23 cellular contexts compared by ENCODE assay signal in the genomic region with DNA sequence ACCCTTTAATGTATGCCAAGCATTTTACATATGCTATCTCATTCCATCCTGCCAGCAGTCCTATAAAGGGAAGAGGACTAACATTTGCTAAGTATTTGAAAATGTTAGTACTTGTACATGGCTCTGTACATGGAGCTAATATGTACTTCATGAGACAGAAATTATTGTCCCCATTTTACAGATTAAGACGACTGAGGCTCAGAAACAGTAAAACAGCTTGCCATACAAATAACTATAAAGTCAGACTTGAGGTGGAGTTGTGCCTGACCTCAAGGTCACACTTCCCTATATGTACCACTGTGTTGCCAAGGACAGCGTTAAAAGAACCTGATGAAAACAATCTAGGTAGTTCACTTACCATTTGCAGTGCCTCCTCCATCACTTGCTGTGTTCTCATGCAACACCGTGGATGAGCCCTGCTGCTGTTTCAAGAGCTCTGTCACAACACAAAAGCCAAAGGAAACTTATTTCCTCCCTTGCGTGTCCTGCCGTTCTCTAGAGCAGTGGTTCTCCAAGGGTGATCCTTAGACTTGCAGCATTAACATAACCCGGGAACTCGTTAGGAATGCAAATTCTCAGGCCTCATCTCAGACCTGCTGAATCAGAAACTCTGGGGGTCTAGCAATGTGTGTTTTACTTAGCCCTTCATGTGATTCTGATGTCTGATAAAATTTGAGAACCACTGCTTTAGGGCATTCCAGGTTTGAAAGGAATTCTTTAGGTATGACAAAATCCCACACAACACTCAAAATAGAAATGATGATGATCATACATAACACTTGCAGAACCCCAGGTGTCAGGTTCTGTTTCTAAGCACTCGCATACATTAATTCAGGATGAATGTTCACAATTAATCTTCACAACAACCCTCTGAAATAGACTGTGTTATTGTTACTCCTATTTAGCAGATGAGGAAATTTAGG. TPM values are rescaled to one million over a fixed set of nuclear protein-coding genes. Genes with fewer than 3 reads are reported as not detected.
DNase-seq lines count a peak whose midpoint lies in the region; ATAC-seq and TF ChIP-seq lines count a peak whose summit lies in the region.
"Had no signal": no experiment of that assay in that cellular context is flagged by ENCODE, and none has a peak within 500 bp of the region (broad histone marks: within the 10 kb centered on the region; RNA-seq: fewer than 3 reads in every experiment).

No MANE protein-coding gene starts in this region.

- dilution Hi-C loops in IMR-90 (cut with HindIII; ENCODE audit: low sequenced_read_pairs, unreplicated experiment), result no loop called here

- H3K9ac ChIP-seq in IMR-90 (ENCODE audit: low read depth, low read length), result no peak overlapping the region
- no peak overlapping the region for H3K9ac ChIP-seq in trophoblast cell (ENCODE audit: low read length)
- H3K9ac ChIP-seq: SK-N-SH had no signal

- TF ChIP-seq RAD21 in IMR-90 (IDR thresholded peaks at IDR 0.05; ENCODE audit: low read length), result no peak

- H2BK120ac ChIP-seq in IMR-90 (ENCODE audit: low read depth, low read length) (no peak overlapping the region), trophoblast cell (ENCODE audit: insufficient read depth, low read length, poor library complexity) (no peak overlapping the region)

- CTCF ChIA-PET in IMR-90 (lab: Yijun Ruan, JAX), result no interaction called here

- ATAC-seq in IMR-90 (ENCODE audit: low read depth) (no peak), GM19328 (IDR thresholded peaks at IDR 0.05; ENCODE audit: unreplicated experiment) (no peak)
- ATAC-seq: A549; activated naive CD4-positive, alpha-beta T cell treated with anti-CD3 and anti-CD28 coated beads, Interleukin-2, amount 50 U/mL, for 72 hours; activated T-cell treated with anti-CD3 and anti-CD28 coated beads, Interleukin-2, amount 50 U/mL, for 72 hours; natural killer cell treated with Interleukin-12 subunit alpha and Interleukin-12 subunit beta and Interleukin-15 and Interleukin-18, amount 100 ng/mL, for 72 hours; Panc1; stimulated activated naive CD8-positive, alpha-beta T cell treated with anti-CD3 and anti-CD28 coated beads, Interleukin-15, amount 100 ng/mL, for 72 hours had no signal

- no TSS peak for BruUV-seq in IMR-90 (replicated peaks; lab: Mats Ljungman, UMichigan)

- H2AK9ac ChIP-seq in IMR-90 (replicated peaks; ENCODE audit: low read depth, low read length, poor library complexity), result peak overlapping the region; percentile 13

- WGBS in IMR-90 (ENCODE audit: extremely low coverage in 2 of 2, insufficient read length in 1 of 2), 2 experiments, result 17% methylated on average over 1 of the region's 8 CpGs; no CpG with 5 or more reads in 1 of the 2 experiments
- WGBS in trophoblast cell (ENCODE audit: extremely low coverage, insufficient coverage, insufficient read length), result no CpG with 5 or more reads among the region's 8 CpGs

- no peak overlapping the region for H3K4ac ChIP-seq in IMR-90 (ENCODE audit: low read depth, low read length)
- H3K4ac ChIP-seq in trophoblast cell (ENCODE audit: low read depth, low read length), result no peak overlapping the region

- POLR2A ChIA-PET in IMR-90 (lab: Charles Lee; ENCODE audit: unreplicated experiment), result no interaction called here

- H4K91ac ChIP-seq in IMR-90 (ENCODE audit: insufficient read depth, low read depth, low read length), result no peak overlapping the region
- no peak overlapping the region for H4K91ac ChIP-seq in trophoblast cell (ENCODE audit: low read depth, low read length)

- no peak overlapping the region for H4K8ac ChIP-seq in IMR-90 (ENCODE audit: low read depth in 2 of 2, low read length in 2 of 2)
- no peak overlapping the region for H4K8ac ChIP-seq in trophoblast cell (ENCODE audit: low read depth, low read length)

- H3K23ac ChIP-seq in IMR-90 (ENCODE audit: low read depth, low read length) (no peak overlapping the region), trophoblast cell (ENCODE audit: low read length) (no peak overlapping the region)

- no peaks in the 10 kb centered on the region for H3K79me2 ChIP-seq in trophoblast cell (ENCODE audit: control insufficient read depth, insufficient read depth, low read length, poor library complexity)

- H3K4me3 ChIP-seq in IMR-90 (ENCODE audit: insufficient read depth, low read depth, low read length) (no peak overlapping the region), trophoblast cell (ENCODE audit: low read depth, low read length) (no peak overlapping the region)
- H3K4me3 ChIP-seq: A549 had no signal

- H2BK12ac ChIP-seq in trophoblast cell (ENCODE audit: low read length), result no peak overlapping the region

- H3K14ac ChIP-seq in IMR-90 (replicated peaks; ENCODE audit: low read depth, low read length) (no peak overlapping the region), trophoblast cell (ENCODE audit: low read length) (no peak overlapping the region)

- H3K79me1 ChIP-seq in IMR-90 (ENCODE audit: low read depth in 1 of 2, low read length in 2 of 2) (no peaks in the 10 kb centered on the region), trophoblast cell (ENCODE audit: low read length) (no peaks in the 10 kb centered on the region)

- intact Hi-C loops in IMR-90 (cut with micrococcal nuclease), result no loop called here

- H2AK5ac ChIP-seq in IMR-90 (ENCODE audit: low read depth, low read length) (no peak overlapping the region), trophoblast cell (ENCODE audit: low read length) (no peak overlapping the region)

- H3K4me1 ChIP-seq in IMR-90 (ENCODE audit: control insufficient read depth, insufficient read depth, low read length) (no peaks in the 10 kb centered on the region), trophoblast cell (ENCODE audit: control insufficient read depth in 1 of 2, insufficient read depth in 2 of 2, low read length in 2 of 2) (peaks cover 0 to 5% of the 10 kb centered on the region in 2 experiments)
- H3K4me1 ChIP-seq: A549 had no signal

- H3K27me3 ChIP-seq in IMR-90 (ENCODE audit: control insufficient read depth, insufficient read depth, low read length) (peaks cover 13% of the 10 kb centered on the region), trophoblast cell (ENCODE audit: insufficient read depth, low read length) (no peaks in the 10 kb centered on the region)

- H3K18ac ChIP-seq in IMR-90 (ENCODE audit: low read depth, low read length) (no peak overlapping the region), trophoblast cell (ENCODE audit: low read length) (no peak overlapping the region)

- H3K9me3 ChIP-seq in IMR-90 (ENCODE audit: control insufficient read depth, insufficient read depth, low read length), result no peaks in the 10 kb centered on the region
- H3K9me3 ChIP-seq in trophoblast cell (ENCODE audit: insufficient read depth, low read depth, low read length), result no peaks in the 10 kb centered on the region
- H3K9me3 ChIP-seq: A549, SK-N-SH had no signal

- H4K20me1 ChIP-seq in IMR-90 (ENCODE audit: insufficient read depth, low read length), result no peaks in the 10 kb centered on the region

- H4K12ac ChIP-seq in trophoblast cell (ENCODE audit: low read depth, low read length), result no peak overlapping the region

- DNase-seq in NCI-H2171 treated with DMSO at 0.1 percent for 48 hours (lab: John Stamatoyannopoulos, UW) (peak; percentile 20), NCI-H2171 (lab: John Stamatoyannopoulos, UW) (no peak), IMR-90 (no peak), cerebellar cortex (ENCODE audit: low spot score) (peak; percentile 38), trophoblast cell (peak in 1 of 2 donors; percentile 26), ACHN (no peak), GDM1 (lab: John Stamatoyannopoulos, UW) (no peak)
- DNase-seq: activated CD4-positive, CD25-positive, alpha-beta regulatory T cell treated with anti-CD3 and anti-CD28 coated beads, Interleukin-2, amount 50 U/mL, for 72 hours; activated CD8-positive, alpha-beta memory T cell treated with anti-CD3 and anti-CD28 coated beads for 24 hours; activated T-cell treated with anti-CD3 and anti-CD28 coated beads, Interleukin-2, amount 50 U/mL, for 72 hours; KBM-7; mesenchymal stem cell; NCI-H1048; NCI-H2081 treated with DMSO at 0.1 percent for 48 hours; NCI-H524 treated with DMSO at 0.1 percent for 48 hours; SK-N-SH; stimulated activated CD4-positive, alpha-beta T cell treated with anti-CD3 and anti-CD28 coated beads, Interleukin-2, amount 100 ng/mL, for 48 hours; stimulated activated naive CD8-positive, alpha-beta T cell treated with anti-CD3 and anti-CD28 coated beads, Interleukin-15, amount 100 ng/mL, for 72 hours had no signal

- no peaks in the 10 kb centered on the region for H3K9me1 ChIP-seq in IMR-90 (ENCODE audit: insufficient read depth, low read length)

- H2AFZ ChIP-seq in IMR-90 (replicated peaks; ENCODE audit: low read length, poor library complexity) (no peak overlapping the region), trophoblast cell (ENCODE audit: insufficient read depth, low read length, poor library complexity) (no peak overlapping the region)

- H3K27ac ChIP-seq in IMR-90 (ENCODE audit: insufficient read depth, low read length), result no peak overlapping the region
- H3K27ac ChIP-seq in trophoblast cell (ENCODE audit: low read depth, low read length), result no peak overlapping the region
- H3K27ac ChIP-seq: A549 had no signal

- in situ Hi-C loops in IMR-90 (cut with MboI; ENCODE audit: low sequenced_read_pairs), result no loop called here
- in situ Hi-C loops in ACHN (cut with HindIII; ENCODE audit: low pct_ligation_motif_present, low pct_unique_long_range_greater_than_20kb, low sequenced_read_pairs), result no loop called here

- no peak for TF ChIP-seq CTCF in IMR-90 (conservative IDR thresholded peaks at IDR 0.05; ENCODE audit: low read depth, low read length)

- H3K4me2 ChIP-seq in IMR-90 (ENCODE audit: low read depth, low read length) (no peak overlapping the region), trophoblast cell (ENCODE audit: low read length) (peak overlapping the region; percentile 1)
- H3K4me2 ChIP-seq: A549, SK-N-SH had no signal

- H4K5ac ChIP-seq in IMR-90 (ENCODE audit: low read depth, low read length), result no peak overlapping the region

- no peak overlapping the region for H2BK20ac ChIP-seq in IMR-90 (ENCODE audit: low read depth, low read length)

- H2BK5ac ChIP-seq in IMR-90 (ENCODE audit: low read depth, low read length, poor library complexity, severe bottlenecking) (no peak overlapping the region), trophoblast cell (ENCODE audit: low read depth, low read length, poor library complexity) (no peak overlapping the region)

- TF ChIP-seq POLR2A in IMR-90 (IDR thresholded peaks at IDR 0.05; ENCODE audit: low read depth, low read length), result no peak

- H3K36me3 ChIP-seq in IMR-90 (ENCODE audit: control insufficient read depth, insufficient read depth, low read length) (no peaks in the 10 kb centered on the region), trophoblast cell (ENCODE audit: control insufficient read depth in 1 of 2, insufficient read depth in 2 of 2, low read length in 2 of 2) (no peaks in the 10 kb centered on the region)

- H3K56ac ChIP-seq in IMR-90 (ENCODE audit: extremely low read depth, insufficient read depth, low read length), result no peak overlapping the region

- H2BK15ac ChIP-seq in IMR-90 (ENCODE audit: low read depth, low read length), result no peak overlapping the region

RNA-seq across cellular contexts. Expression of a gene that starts 51.2 kb away (rescaled TPM):
- total RNA-seq in IMR-90 (2012; rRNA removed), result 42.5 and 60.0 TPM in 2 replicates
- 13.2 and 15.0 TPM in 2 replicates for polyA plus RNA-seq in IMR-90 (2012; rRNA removed)
- 7.9 and 11.2 TPM in 2 replicates for polyA plus RNA-seq in IMR-90 (2012; cell fraction: cytosol; rRNA removed)
- polyA plus RNA-seq in IMR-90 (2012; cell fraction: nucleus; rRNA removed; ENCODE audit: low replicate concordance), result 22.1 and 32.8 TPM in 2 replicates
- polyA plus RNA-seq in trophoblast cell (2013), result 36.4 and 37.2 TPM in 2 replicates

Comparison
In these comparisons a context has a peak if more than half of its experiments do, and no peak if none do; other contexts are left out.
1. DNase-seq: peak in NCI-H2171 treated with DMSO at 0.1 percent for 48 hours (single experiment) and cerebellar cortex (single experiment); none in NCI-H2171 (single experiment), IMR-90 (single experiment), ACHN (single experiment) and GDM1 (single experiment).